ENCODE assay signal across 9 cellular contexts in genomic region chr11:134068829-134069425, GRCh38. TPM values are rescaled to one million over a fixed set of nuclear protein-coding genes. Genes with fewer than 3 reads are reported as not detected.
DNase-seq lines count a peak whose midpoint lies in the region; ATAC-seq, FAIRE-seq and TF ChIP-seq lines count a peak whose summit lies in the region.
"Had no signal": no experiment of that assay in that cellular context is flagged by ENCODE, and none has a peak within 500 bp of the region (broad histone marks: within the 10 kb centered on the region; RNA-seq: fewer than 3 reads in every experiment).

TSS of gene JAM3 (plus strand) at chr11:134069072. CDS start at chr11:134069084, 12 bp downstream.

- WGBS in adipose tissue, 3 donors: 0 to 1% (median 1%) methylated on average over 55 to 57 of the region's 57 CpGs
- 0 to 1% (median 1%) methylated on average over 26 to 57 of the region's 57 CpGs for WGBS in heart left ventricle, 4 donors
- 1 to 2% methylated on average over 54 to 57 of the region's 57 CpGs for WGBS in pancreas, 2 donors
- 0% methylated on average over 4 to 57 of the region's 57 CpGs for WGBS in testis, 2 donors

- POLR2A ChIA-PET in T-cell (lab: Charles Lee): interaction anchor here (0.6 to 1.0 kb wide), 3 partner anchors 12 to 41 kb away, joined by 3 to 4 read pairs (median 3); no protein-coding TSS in a partner anchor

- H3K9me2 ChIP-seq in GM23338 (ENCODE audit: insufficient read depth): no peaks in the 10 kb centered on the region
- H3K9me2 ChIP-seq in MM.1S (replicated peaks; ENCODE audit: insufficient read depth, low read length): no peaks in the 10 kb centered on the region

- H3K27me3 Mint-ChIP-seq in GM23338 (ENCODE audit: insufficient read depth, low read depth, poor library complexity): peaks cover 12% of the 10 kb centered on the region
- H3K27me3 Mint-ChIP-seq in T-cell: peaks cover 0 to 7% of the 10 kb centered on the region in 2 donors

- H3K9me3 Mint-ChIP-seq in GM23338 (no peaks in the 10 kb centered on the region; the same call in 2 of the 3 replicates), T-cell (no peaks in the 10 kb centered on the region)

- H3K36me3 Mint-ChIP-seq in GM23338 (ENCODE audit: low read depth): no peaks in the 10 kb centered on the region
- H3K36me3 Mint-ChIP-seq in T-cell: no peaks in the 10 kb centered on the region

- no peak within 1 kb of the TSS for H3K9ac ChIP-seq in MM.1S (ENCODE audit: low read length)

- TF ChIP-seq CTCF in GM23338 (conservative IDR thresholded peaks at IDR 0.05; ENCODE audit: low read depth in 2 of 2): no peak
- no peak for TF ChIP-seq CTCF in MM.1S (IDR thresholded peaks at IDR 0.05; ENCODE audit: low read length)
- TF ChIP-seq CTCF in heart left ventricle (IDR thresholded peaks at IDR 0.05): no peak
- no peak for TF ChIP-seq CTCF in pancreas (IDR thresholded peaks at IDR 0.05)
- no peak for TF ChIP-seq CTCF in testis (IDR thresholded peaks at IDR 0.05)

- TF ChIP-seq POLR2A in heart left ventricle (IDR thresholded peaks at IDR 0.05) (peak in 1 of 2 donors; percentile 91), testis (IDR thresholded peaks at IDR 0.05) (peak; percentile 80)

- H3K36me3 ChIP-seq in GM23338 (ENCODE audit: insufficient read depth) (no peaks in the 10 kb centered on the region), MM.1S (replicated peaks; ENCODE audit: insufficient read depth, low read length) (no peaks in the 10 kb centered on the region), heart left ventricle (no peaks in the 10 kb centered on the region), pancreas (no peaks in the 10 kb centered on the region), testis (ENCODE audit: low read depth, missing control alignments) (no peaks in the 10 kb centered on the region)

- DNase-seq in DMS79 (lab: John Stamatoyannopoulos, UW): peak; percentile 93
- peak; percentile 96 for DNase-seq in GM23338 (ENCODE audit: low spot score)
- DNase-seq in MM.1S: peak; percentile 22
- peak; percentile 89 to 99 (median 95) for DNase-seq in T-cell
- peak; percentile 97 to 98 (median 97) for DNase-seq in heart left ventricle
- peak; percentile 85 to 94 (median 88) for DNase-seq in pancreas
- peak; percentile 99 for DNase-seq in testis

- peaks cover 18% of the 10 kb centered on the region; the same call in 1 of the 2 replicates for H3K4me1 ChIP-seq in GM23338 (ENCODE audit: insufficient read depth)
- H3K4me1 ChIP-seq in MM.1S (ENCODE audit: low read length): no peaks in the 10 kb centered on the region
- peaks cover 0 to 25% (median 11%) of the 10 kb centered on the region in 12 donors for H3K4me1 ChIP-seq in heart left ventricle
- H3K4me1 ChIP-seq in pancreas: no peaks in the 10 kb centered on the region
- peaks cover 34% of the 10 kb centered on the region for H3K4me1 ChIP-seq in testis

- H3K27ac ChIP-seq in GM23338 (ENCODE audit: low read depth): no peak within 1 kb of the TSS
- H3K27ac ChIP-seq in MM.1S (ENCODE audit: low read length): no peak within 1 kb of the TSS
- H3K27ac ChIP-seq in adipose tissue (ENCODE audit: low read depth, low read length): no peak within 1 kb of the TSS
- peak within 1 kb of the TSS; percentile 59 to 92 (median 82) for H3K27ac ChIP-seq in heart left ventricle
- peak within 1 kb of the TSS in 2 of 4 donors; percentile 3 to 23 for H3K27ac ChIP-seq in pancreas
- H3K27ac ChIP-seq in testis: peak within 1 kb of the TSS; percentile 94 to 96
- H3K27ac ChIP-seq: epithelial cell of prostate had no signal

- peak within 1 kb of the TSS; percentile 96 for H3K4me3 Mint-ChIP-seq in GM23338
- peak within 1 kb of the TSS; percentile 86 to 91 (median 89) for H3K4me3 Mint-ChIP-seq in T-cell

- ATAC-seq in GM23338 (peak; percentile 86), T-cell (replicated peaks in 1 of 4) (peak; percentile 90 to 95 (median 93)), heart left ventricle (peak; percentile 88 to 98 (median 98)), pancreas (peak; percentile 95 to 99 (median 98))

- H3K9me3 ChIP-seq in MM.1S (replicated peaks; ENCODE audit: insufficient read depth, low read length): no peaks in the 10 kb centered on the region
- H3K9me3 ChIP-seq in heart left ventricle: no peaks in the 10 kb centered on the region
- H3K9me3 ChIP-seq in pancreas: no peaks in the 10 kb centered on the region
- no peaks in the 10 kb centered on the region for H3K9me3 ChIP-seq in testis

- peaks cover 7% of the 10 kb centered on the region; the same call in 1 of the 2 replicates for H4K20me1 ChIP-seq in GM23338 (replicated peaks; ENCODE audit: insufficient read depth)
- no peaks in the 10 kb centered on the region for H4K20me1 ChIP-seq in MM.1S (ENCODE audit: insufficient read depth, low read length)

- intact Hi-C loops in heart left ventricle (cut with DNase I): loop anchor here in 5 of 10 donors (2.0 to 5.0 kb wide), 3 partner anchors 53 to 58 kb away; no protein-coding TSS in a partner anchor
- intact Hi-C loops in pancreas (cut with DNase I): no loop called here
- intact Hi-C loops in testis (cut with DNase I; ENCODE audit: low total_unique reads): no loop called here

- H3F3A ChIP-seq in GM23338 (replicated peaks; ENCODE audit: low read depth) (no peaks in the 10 kb centered on the region), MM.1S (ENCODE audit: insufficient read depth, low read length) (no peaks in the 10 kb centered on the region)

- CTCF ChIA-PET in T-cell (lab: Charles Lee): interaction anchor here in 1 of 2 donors (1.5 kb wide), 2 partner anchors 11 to 19 kb away, joined by 6 to 12 read pairs; no protein-coding TSS in a partner anchor

- H3K27me3 ChIP-seq in GM23338 (ENCODE audit: insufficient read depth) (peaks cover 13% of the 10 kb centered on the region; the same call in 1 of the 2 replicates), MM.1S (replicated peaks; ENCODE audit: insufficient read depth, low read length) (no peaks in the 10 kb centered on the region), heart left ventricle (peaks cover 0 to 14% (median 0%) of the 10 kb centered on the region in 9 donors), pancreas (peaks cover 0 to 22% (median 3%) of the 10 kb centered on the region in 4 donors), testis (no peaks in the 10 kb centered on the region)

- H3K4me3 ChIP-seq in GM23338 (peak within 1 kb of the TSS; percentile 87), MM.1S (ENCODE audit: low read length) (no peak within 1 kb of the TSS), heart left ventricle (peak within 1 kb of the TSS; percentile 55 to 97 (median 79)), pancreas (peak within 1 kb of the TSS; percentile 21 to 49 (median 40)), testis (peak within 1 kb of the TSS; percentile 84 to 96)

- peak within 1 kb of the TSS; percentile 77 for H2AFZ ChIP-seq in GM23338
- H2AFZ ChIP-seq in MM.1S (ENCODE audit: low read length): no peak within 1 kb of the TSS

- H3K79me2 ChIP-seq in GM23338 (replicated peaks; ENCODE audit: insufficient read depth): peaks cover 38% of the 10 kb centered on the region
- no peaks in the 10 kb centered on the region for H3K79me2 ChIP-seq in MM.1S (ENCODE audit: low read length)

- H3K4me1 Mint-ChIP-seq in GM23338 (peaks cover 37% of the 10 kb centered on the region), T-cell (peaks cover 13 to 20% (median 15%) of the 10 kb centered on the region in 3 donors)

- no peak for FAIRE-seq in pancreas (lab: Jason Lieb, UNC)

- H3K27ac Mint-ChIP-seq in GM23338 (peak within 1 kb of the TSS; percentile 95; the same call in 1 of the 2 replicates), T-cell (peak within 1 kb of the TSS; percentile 87 to 90)

- H3K4me2 ChIP-seq in GM23338 (peak within 1 kb of the TSS; percentile 79), MM.1S (ENCODE audit: low read depth, low read length) (no peak within 1 kb of the TSS)

RNA-seq across cellular contexts. Expression of gene JAM3, which starts in this region (rescaled TPM):
- total RNA-seq in GM23338 (2014; rRNA removed; shearing (Covaris generic)): 41.5 and 44.8 TPM in 2 replicates
- polyA plus RNA-seq in GM23338 (2016; fragmentation: Nextera tagmentation; extraction: Ambion mirVana) (13.1 and 14.1 TPM in 2 replicates), adipose tissue (10 to 100 TPM in 2 of 3 donors, 1 to 10 TPM in 1; 2.9 to 11.6 (median 10.5) TPM), heart left ventricle (10 to 100 TPM; 11.9 to 18.5 TPM), pancreas (10 to 100 TPM in 1 of 2 donors, 1 to 10 TPM in 1; 3.0 to 11.0 TPM), testis (ENCODE audit: insufficient read depth, low read depth, low replicate concordance) (81.0 TPM)
- total RNA-seq in T-cell (10 to 100 TPM in 1 of 5 donors, 1 to 10 TPM in 4; 6.6 to 10.7 (median 8.2) TPM), heart left ventricle (10 to 100 TPM; 23.4 to 56.9 (median 34.3) TPM), pancreas (1 to 10 TPM; 1.7 to 9.6 (median 4.2) TPM), testis (100 to 1,000 TPM; 172 to 188 TPM)

Comparison
In these comparisons a context has a peak if more than half of its experiments do, and no peak if none do; other contexts are left out.
1. DNase-seq: peak in every context shown above with its lines; median percentile 99 in testis; 97 in heart left ventricle; 96 in GM23338; 95 in T-cell; 93 in DMS79; 88 in pancreas; 22 in MM.1S.
2. H3K27ac ChIP-seq: peak in heart left ventricle (12 of 12) and testis (2 of 2); none in GM23338 (single experiment), MM.1S (single experiment) and adipose tissue (single experiment).
3. Peak in every context shown above with its lines, with median percentiles within 50 percentile points of each other: ATAC-seq.